8 cellular contexts compared by ENCODE assay signal in the genomic region with DNA sequence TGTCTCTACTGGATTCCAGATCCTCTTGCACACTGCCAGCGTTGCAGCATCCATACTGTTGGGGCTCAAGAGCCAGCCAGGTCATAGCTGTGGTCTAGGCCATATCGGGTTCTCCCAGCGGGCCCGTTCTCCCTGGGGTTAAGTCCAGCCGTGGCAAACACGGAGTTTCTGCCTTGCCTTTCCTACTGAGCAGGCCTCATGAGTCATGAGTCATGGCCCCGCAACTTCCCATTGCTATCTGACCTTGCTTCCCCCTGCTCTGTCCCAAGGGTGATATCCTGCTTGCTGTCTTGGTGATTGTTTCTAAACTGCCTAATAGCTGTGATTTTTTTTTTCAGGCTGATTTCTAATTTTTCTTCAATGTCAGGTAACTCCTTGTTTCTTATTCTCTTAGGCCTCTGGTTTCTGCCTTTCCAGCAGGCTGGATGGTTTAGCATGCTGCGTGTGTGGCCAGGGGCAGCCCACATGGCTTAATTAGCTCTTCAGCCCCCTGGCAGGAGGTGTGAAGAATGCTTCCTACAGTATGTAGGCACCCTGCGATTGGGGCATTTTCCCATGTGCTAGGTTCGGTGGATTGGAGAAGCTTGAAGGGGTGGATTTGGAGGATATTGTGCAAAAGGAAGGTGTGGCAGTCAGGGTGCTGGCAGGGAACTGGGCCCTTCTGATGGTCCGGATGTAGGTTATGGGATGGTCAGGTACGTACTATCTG. TPM values are rescaled to one million over a fixed set of nuclear protein-coding genes. Genes with fewer than 3 reads are reported as not detected.
DNase-seq lines count a peak whose midpoint lies in the region; TF ChIP-seq lines count a peak whose summit lies in the region.

No MANE protein-coding gene starts in this region.

- H3K36me3 ChIP-seq in A673 (ENCODE audit: insufficient read depth, low read length, poor library complexity, severe bottlenecking) (peaks cover 57% of the 10 kb centered on the region), muscle layer of duodenum (ENCODE audit: control insufficient read depth in 1 of 2, insufficient read depth in 2 of 2, low read length in 2 of 2) (no peaks in the 10 kb centered on the region)

- intact Hi-C loops in A673 (cut with micrococcal nuclease; ENCODE audit: unreplicated experiment), result no loop called here

- H3K27me3 ChIP-seq in A673 (replicated peaks; ENCODE audit: insufficient read depth, low read depth, low read length, poor library complexity) (no peaks in the 10 kb centered on the region), muscle layer of duodenum (ENCODE audit: low read depth, low read length) (no peaks in the 10 kb centered on the region)

- TF ChIP-seq CTCF in A673 (conservative IDR thresholded peaks at IDR 0.05; ENCODE audit: low read depth, low read length) (no peak), GM13977 (IDR thresholded peaks at IDR 0.05; ENCODE audit: extremely low read depth, insufficient read depth, missing control alignments) (no peak)

- H3K4me3 ChIP-seq in A673 (ENCODE audit: low read depth, low read length, poor library complexity, severe bottlenecking) (no peak overlapping the region), muscle layer of duodenum (ENCODE audit: low read depth in 1 of 2, low read length in 2 of 2) (no peak overlapping the region)

- H3K27ac ChIP-seq in A673 (ENCODE audit: low read depth, low read length, poor library complexity, severe bottlenecking), result peak overlapping the region; percentile 89
- peak overlapping the region; percentile 39 for H3K27ac ChIP-seq in muscle layer of duodenum (ENCODE audit: low read length)

- DNase-seq in A673 (ENCODE audit: low spot score) (peak; percentile 83), MV-4-11 (lab: John Stamatoyannopoulos, UW) (peak; percentile 91), erythroblast (lab: John Stamatoyannopoulos, UW) (peak; percentile 88), epidermal melanocyte (ENCODE audit: insufficient read length, low spot score) (no peak), NCI-H1105 (lab: John Stamatoyannopoulos, UW) (no peak), hepatic stellate cell (ENCODE audit: low spot score) (no peak), GM13977 (ENCODE audit: low spot score) (no peak)

- H3K4me1 ChIP-seq in A673 (ENCODE audit: insufficient read depth, low read length, poor library complexity, severe bottlenecking) (peaks cover 90% of the 10 kb centered on the region), muscle layer of duodenum (ENCODE audit: control insufficient read depth in 1 of 2, insufficient read depth in 2 of 2, low read length in 2 of 2) (peaks cover 10 to 50% of the 10 kb centered on the region in 2 donors)

- CTCF ChIA-PET in A673 (lab: Charles Lee), result no interaction called here

- H3K9me3 ChIP-seq in A673 (ENCODE audit: low read depth, low read length, poor library complexity, severe bottlenecking) (no peaks in the 10 kb centered on the region), muscle layer of duodenum (ENCODE audit: control insufficient read depth in 1 of 2, low read length in 2 of 2) (no peaks in the 10 kb centered on the region)

- no peak for TF ChIP-seq POLR2A in erythroblast (IDR thresholded peaks at IDR 0.05; ENCODE audit: low read length)

- no TSS peak for BruUV-seq in A673 (replicated peaks; lab: Mats Ljungman, UMichigan)

- POLR2A ChIA-PET in A673 (lab: Charles Lee; ENCODE audit: low non-redundant PET), result interaction anchor here (0.8 kb wide), 1 partner anchor 197 kb away, joined by 5 read pairs; no protein-coding TSS in a partner anchor

- in situ Hi-C loops in GM13977 (cut with MboI; ENCODE audit: low pct_unique_long_range_greater_than_20kb, low sequenced_read_pairs, unreplicated experiment), result no loop called here

RNA-seq across cellular contexts. Expression of a gene that starts 18.7 kb away (rescaled TPM):
- total RNA-seq in A673 (2021), result 380 and 386 TPM in 2 replicates

Comparison
In these comparisons a context has a peak if more than half of its experiments do, and no peak if none do; other contexts are left out.
1. DNase-seq: peak in A673 (single experiment), MV-4-11 (single experiment) and erythroblast (2 of 2); none in epidermal melanocyte (single experiment), NCI-H1105 (single experiment), hepatic stellate cell (single experiment) and GM13977 (single experiment).